Comparison of ENCODE assay signal across 8 cellular contexts in the genomic region with DNA sequence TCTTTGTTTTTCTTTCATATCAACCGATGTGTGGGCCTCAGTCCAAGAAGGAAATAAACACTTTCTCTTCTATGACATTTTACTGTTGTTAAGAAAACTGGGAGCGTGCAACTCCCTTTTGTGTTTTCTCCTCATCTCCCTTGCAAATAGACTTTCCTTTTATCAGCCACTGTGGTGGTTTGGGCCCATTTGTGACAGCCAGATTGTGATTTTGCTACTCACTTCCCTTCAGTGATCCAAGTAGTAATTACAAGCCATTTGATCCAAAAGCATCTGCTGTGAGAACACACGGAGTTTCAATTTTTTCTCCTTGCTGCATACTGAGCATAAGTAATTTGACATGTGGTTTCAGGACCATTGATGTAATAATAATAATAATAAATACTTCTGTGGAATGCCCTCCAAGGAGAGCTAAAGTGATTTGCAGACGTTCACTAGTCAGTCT.
DNase-seq lines count a peak whose midpoint lies in the region; ATAC-seq and TF ChIP-seq lines count a peak whose summit lies in the region.

No MANE protein-coding gene starts in this region.

- H3K4me3 ChIP-seq in vagina = no peak overlapping the region

- ATAC-seq in stimulated activated naive B cell treated with anti-CD40 and anti-IgM and Interleukin-4, amounts not matched to agents 10 μg/mL and 1 μg/mL and 100 μg/mL, for 72 hours (replicated peaks) = peak in 1 of 2 donors; percentile 4

- no peaks in the 10 kb centered on the region for H3K9me3 ChIP-seq in vagina

- H3K27ac ChIP-seq in cingulate gyrus (ENCODE audit: low read depth, low read length) (peak overlapping the region; percentile 54), vagina (no peak overlapping the region)

- peaks cover 15% of the 10 kb centered on the region for H3K4me1 ChIP-seq in vagina

- peak overlapping the region; percentile 72 for H3K4me3 Mint-ChIP-seq in activated naive CD4-positive, alpha-beta T cell treated with anti-CD3 and anti-CD28 coated beads, Interleukin-2, amount 50 U/mL, for 24 hours
- peak overlapping the region; percentile 29 to 34 for H3K4me3 Mint-ChIP-seq in stimulated activated naive B cell treated with anti-CD40 and anti-IgM and Interleukin-4, amounts not matched to agents 10 μg/mL and 1 μg/mL and 100 μg/mL, for 72 hours

- peaks cover 43% of the 10 kb centered on the region for H3K4me1 Mint-ChIP-seq in activated naive CD4-positive, alpha-beta T cell treated with anti-CD3 and anti-CD28 coated beads, Interleukin-2, amount 50 U/mL, for 24 hours
- H3K4me1 Mint-ChIP-seq in stimulated activated naive B cell treated with anti-CD40 and anti-IgM and Interleukin-4, amounts not matched to agents 10 μg/mL and 1 μg/mL and 100 μg/mL, for 72 hours = peaks cover 9 to 24% of the 10 kb centered on the region in 2 donors

- intact Hi-C loops in vagina (cut with DNase I) = no loop called here

- peaks cover 2% of the 10 kb centered on the region for H3K36me3 Mint-ChIP-seq in activated naive CD4-positive, alpha-beta T cell treated with anti-CD3 and anti-CD28 coated beads, Interleukin-2, amount 50 U/mL, for 24 hours
- no peaks in the 10 kb centered on the region for H3K36me3 Mint-ChIP-seq in stimulated activated naive B cell treated with anti-CD40 and anti-IgM and Interleukin-4, amounts not matched to agents 10 μg/mL and 1 μg/mL and 100 μg/mL, for 72 hours

- H3K9me3 Mint-ChIP-seq in activated naive CD4-positive, alpha-beta T cell treated with anti-CD3 and anti-CD28 coated beads, Interleukin-2, amount 50 U/mL, for 24 hours = no peaks in the 10 kb centered on the region
- no peaks in the 10 kb centered on the region for H3K9me3 Mint-ChIP-seq in stimulated activated naive B cell treated with anti-CD40 and anti-IgM and Interleukin-4, amounts not matched to agents 10 μg/mL and 1 μg/mL and 100 μg/mL, for 72 hours

- DNase-seq in activated naive CD4-positive, alpha-beta T cell treated with Interleukin-2 at 50 U/mL for 16 hours = no peak
- DNase-seq in NCI-H1694 (lab: John Stamatoyannopoulos, UW) (peak; percentile 81), GDM1 (lab: John Stamatoyannopoulos, UW) (no peak), cortex of kidney (lab: John Stamatoyannopoulos, UW) (no peak), vagina (ENCODE audit: extremely low spot score in 2 of 2) (no peak)
- DNase-seq in stimulated activated naive B cell treated with anti-CD40 and anti-IgM and Interleukin-4, amounts not matched to agents 10 μg/mL and 1 μg/mL and 100 μg/mL, for 72 hours = no peak

- TF ChIP-seq POLR2A in vagina (IDR thresholded peaks at IDR 0.05) = no peak

- no peaks in the 10 kb centered on the region for H3K27me3 ChIP-seq in vagina

- no peaks in the 10 kb centered on the region for H3K27me3 Mint-ChIP-seq in activated naive CD4-positive, alpha-beta T cell treated with anti-CD3 and anti-CD28 coated beads, Interleukin-2, amount 50 U/mL, for 24 hours
- no peaks in the 10 kb centered on the region for H3K27me3 Mint-ChIP-seq in stimulated activated naive B cell treated with anti-CD40 and anti-IgM and Interleukin-4, amounts not matched to agents 10 μg/mL and 1 μg/mL and 100 μg/mL, for 72 hours

- peak overlapping the region; percentile 96 for H3K27ac Mint-ChIP-seq in activated naive CD4-positive, alpha-beta T cell treated with anti-CD3 and anti-CD28 coated beads, Interleukin-2, amount 50 U/mL, for 24 hours
- H3K27ac Mint-ChIP-seq in stimulated activated naive B cell treated with anti-CD40 and anti-IgM and Interleukin-4, amounts not matched to agents 10 μg/mL and 1 μg/mL and 100 μg/mL, for 72 hours = peak overlapping the region; percentile 73

- no peak for TF ChIP-seq CTCF in vagina (IDR thresholded peaks at IDR 0.05)

- no peaks in the 10 kb centered on the region for H3K36me3 ChIP-seq in vagina
